1 cellular context compared by ENCODE assay signal in genomic region chr19:23395041-23395721, GRCh38.
TF ChIP-seq lines count a peak whose summit lies in the region.

Gene ZNF91 (minus strand): TSS chr19:23395471. CDS start chr19:23395354, 117 bp downstream.

TF ChIP-seq in HepG2, 621 proteins besides CTCF, POLR2A, EP300 and RAD21 (continued from another document and continues in another):
- TF ChIP-seq, protein P1, sequence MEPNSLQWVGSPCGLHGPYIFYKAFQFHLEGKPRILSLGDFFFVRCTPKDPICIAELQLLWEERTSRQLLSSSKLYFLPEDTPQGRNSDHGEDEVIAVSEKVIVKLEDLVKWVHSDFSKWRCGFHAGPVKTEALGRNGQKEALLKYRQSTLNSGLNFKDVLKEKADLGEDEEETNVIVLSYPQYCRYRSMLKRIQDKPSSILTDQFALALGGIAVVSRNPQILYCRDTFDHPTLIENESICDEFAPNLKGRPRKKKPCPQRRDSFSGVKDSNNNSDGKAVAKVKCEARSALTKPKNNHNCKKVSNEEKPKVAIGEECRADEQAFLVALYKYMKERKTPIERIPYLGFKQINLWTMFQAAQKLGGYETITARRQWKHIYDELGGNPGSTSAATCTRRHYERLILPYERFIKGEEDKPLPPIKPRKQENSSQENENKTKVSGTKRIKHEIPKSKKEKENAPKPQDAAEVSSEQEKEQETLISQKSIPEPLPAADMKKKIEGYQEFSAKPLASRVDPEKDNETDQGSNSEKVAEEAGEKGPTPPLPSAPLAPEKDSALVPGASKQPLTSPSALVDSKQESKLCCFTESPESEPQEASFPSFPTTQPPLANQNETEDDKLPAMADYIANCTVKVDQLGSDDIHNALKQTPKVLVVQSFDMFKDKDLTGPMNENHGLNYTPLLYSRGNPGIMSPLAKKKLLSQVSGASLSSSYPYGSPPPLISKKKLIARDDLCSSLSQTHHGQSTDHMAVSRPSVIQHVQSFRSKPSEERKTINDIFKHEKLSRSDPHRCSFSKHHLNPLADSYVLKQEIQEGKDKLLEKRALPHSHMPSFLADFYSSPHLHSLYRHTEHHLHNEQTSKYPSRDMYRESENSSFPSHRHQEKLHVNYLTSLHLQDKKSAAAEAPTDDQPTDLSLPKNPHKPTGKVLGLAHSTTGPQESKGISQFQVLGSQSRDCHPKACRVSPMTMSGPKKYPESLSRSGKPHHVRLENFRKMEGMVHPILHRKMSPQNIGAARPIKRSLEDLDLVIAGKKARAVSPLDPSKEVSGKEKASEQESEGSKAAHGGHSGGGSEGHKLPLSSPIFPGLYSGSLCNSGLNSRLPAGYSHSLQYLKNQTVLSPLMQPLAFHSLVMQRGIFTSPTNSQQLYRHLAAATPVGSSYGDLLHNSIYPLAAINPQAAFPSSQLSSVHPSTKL (CRISPR knock-in tag; IDR thresholded peaks at IDR 0.05) = peak; percentile 61; the same call in 1 of the 2 replicates
- TF ChIP-seq ZNF501 (CRISPR knock-in tag; IDR thresholded peaks at IDR 0.05) = peak; percentile 83
- 0 out of 2 replicates have a peak, but pooled peaks have one; percentile 50 for TF ChIP-seq ZNF160 (CRISPR knock-in tag; IDR thresholded peaks at IDR 0.05)
- peak; percentile 19; the same call in 1 of the 2 replicates for TF ChIP-seq SIX1 (CRISPR knock-in tag; IDR thresholded peaks at IDR 0.05; ENCODE audit: borderline replicate concordance)
- TF ChIP-seq CC2D1A (CRISPR knock-in tag; IDR thresholded peaks at IDR 0.05) = no peak
- TF ChIP-seq ZNF251 (CRISPR knock-in tag; IDR thresholded peaks at IDR 0.05) = 0 out of 2 replicates have a peak, but pooled peaks have one; percentile 80
- TF ChIP-seq ZBTB1 (CRISPR knock-in tag; IDR thresholded peaks at IDR 0.05; ENCODE audit: borderline replicate concordance) = no peak
- no peak for TF ChIP-seq EZH2 (conservative IDR thresholded peaks at IDR 0.05; ENCODE audit: low read depth, low read length)
- peak; percentile 94 for TF ChIP-seq EED (CRISPR knock-in tag; IDR thresholded peaks at IDR 0.05)
- 0 out of 2 replicates have a peak, but pooled peaks have one; percentile 43 for TF ChIP-seq ZNF879 (CRISPR knock-in tag; IDR thresholded peaks at IDR 0.05)
- peak; percentile 68; the same call in 1 of the 2 replicates for TF ChIP-seq IRF9 (CRISPR knock-in tag; IDR thresholded peaks at IDR 0.05; ENCODE audit: borderline replicate concordance)
- no peak for TF ChIP-seq TERF1 (CRISPR knock-in tag; IDR thresholded peaks at IDR 0.05)
- TF ChIP-seq, protein P2, sequence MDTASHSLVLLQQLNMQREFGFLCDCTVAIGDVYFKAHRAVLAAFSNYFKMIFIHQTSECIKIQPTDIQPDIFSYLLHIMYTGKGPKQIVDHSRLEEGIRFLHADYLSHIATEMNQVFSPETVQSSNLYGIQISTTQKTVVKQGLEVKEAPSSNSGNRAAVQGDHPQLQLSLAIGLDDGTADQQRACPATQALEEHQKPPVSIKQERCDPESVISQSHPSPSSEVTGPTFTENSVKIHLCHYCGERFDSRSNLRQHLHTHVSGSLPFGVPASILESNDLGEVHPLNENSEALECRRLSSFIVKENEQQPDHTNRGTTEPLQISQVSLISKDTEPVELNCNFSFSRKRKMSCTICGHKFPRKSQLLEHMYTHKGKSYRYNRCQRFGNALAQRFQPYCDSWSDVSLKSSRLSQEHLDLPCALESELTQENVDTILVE (CRISPR knock-in tag; IDR thresholded peaks at IDR 0.05) = peak; percentile 53; the same call in 1 of the 2 replicates
- TF ChIP-seq HINFP (CRISPR knock-in tag; IDR thresholded peaks at IDR 0.05; ENCODE audit: low read depth) = peak; percentile 53; the same call in 1 of the 2 replicates
- TF ChIP-seq ZNF138 (CRISPR knock-in tag; IDR thresholded peaks at IDR 0.05; ENCODE audit: low read depth) = no peak; the same call in 1 of the 2 replicates
- TF ChIP-seq JUND (CRISPR knock-in tag; IDR thresholded peaks at IDR 0.05) = no peak
- TF ChIP-seq, protein P3, sequence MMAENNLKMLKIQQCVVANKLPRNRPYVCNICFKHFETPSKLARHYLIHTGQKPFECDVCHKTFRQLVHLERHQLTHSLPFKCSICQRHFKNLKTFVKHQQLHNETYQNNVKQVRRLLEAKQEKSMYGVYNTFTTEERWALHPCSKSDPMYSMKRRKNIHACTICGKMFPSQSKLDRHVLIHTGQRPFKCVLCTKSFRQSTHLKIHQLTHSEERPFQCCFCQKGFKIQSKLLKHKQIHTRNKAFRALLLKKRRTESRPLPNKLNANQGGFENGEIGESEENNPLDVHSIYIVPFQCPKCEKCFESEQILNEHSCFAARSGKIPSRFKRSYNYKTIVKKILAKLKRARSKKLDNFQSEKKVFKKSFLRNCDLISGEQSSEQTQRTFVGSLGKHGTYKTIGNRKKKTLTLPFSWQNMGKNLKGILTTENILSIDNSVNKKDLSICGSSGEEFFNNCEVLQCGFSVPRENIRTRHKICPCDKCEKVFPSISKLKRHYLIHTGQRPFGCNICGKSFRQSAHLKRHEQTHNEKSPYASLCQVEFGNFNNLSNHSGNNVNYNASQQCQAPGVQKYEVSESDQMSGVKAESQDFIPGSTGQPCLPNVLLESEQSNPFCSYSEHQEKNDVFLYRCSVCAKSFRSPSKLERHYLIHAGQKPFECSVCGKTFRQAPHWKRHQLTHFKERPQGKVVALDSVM (CRISPR knock-in tag; IDR thresholded peaks at IDR 0.05) = 0 out of 2 replicates have a peak, but pooled peaks have one; percentile 9
- TF ChIP-seq ZNF772 (CRISPR knock-in tag; IDR thresholded peaks at IDR 0.05) = 0 out of 2 replicates have a peak, but pooled peaks have one; percentile 69
- TF ChIP-seq ATF1 (CRISPR knock-in tag; IDR thresholded peaks at IDR 0.05) = peak; percentile 52
- TF ChIP-seq, protein P4, sequence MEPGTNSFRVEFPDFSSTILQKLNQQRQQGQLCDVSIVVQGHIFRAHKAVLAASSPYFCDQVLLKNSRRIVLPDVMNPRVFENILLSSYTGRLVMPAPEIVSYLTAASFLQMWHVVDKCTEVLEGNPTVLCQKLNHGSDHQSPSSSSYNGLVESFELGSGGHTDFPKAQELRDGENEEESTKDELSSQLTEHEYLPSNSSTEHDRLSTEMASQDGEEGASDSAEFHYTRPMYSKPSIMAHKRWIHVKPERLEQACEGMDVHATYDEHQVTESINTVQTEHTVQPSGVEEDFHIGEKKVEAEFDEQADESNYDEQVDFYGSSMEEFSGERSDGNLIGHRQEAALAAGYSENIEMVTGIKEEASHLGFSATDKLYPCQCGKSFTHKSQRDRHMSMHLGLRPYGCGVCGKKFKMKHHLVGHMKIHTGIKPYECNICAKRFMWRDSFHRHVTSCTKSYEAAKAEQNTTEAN (CRISPR knock-in tag; conservative IDR thresholded peaks at IDR 0.05) = no peak
- peak; percentile 60; the same call in 1 of the 2 replicates for TF ChIP-seq DR1 (CRISPR knock-in tag; IDR thresholded peaks at IDR 0.05)
- TF ChIP-seq ZNF317 (CRISPR knock-in tag; IDR thresholded peaks at IDR 0.05) = no peak
- TF ChIP-seq, protein P5, sequence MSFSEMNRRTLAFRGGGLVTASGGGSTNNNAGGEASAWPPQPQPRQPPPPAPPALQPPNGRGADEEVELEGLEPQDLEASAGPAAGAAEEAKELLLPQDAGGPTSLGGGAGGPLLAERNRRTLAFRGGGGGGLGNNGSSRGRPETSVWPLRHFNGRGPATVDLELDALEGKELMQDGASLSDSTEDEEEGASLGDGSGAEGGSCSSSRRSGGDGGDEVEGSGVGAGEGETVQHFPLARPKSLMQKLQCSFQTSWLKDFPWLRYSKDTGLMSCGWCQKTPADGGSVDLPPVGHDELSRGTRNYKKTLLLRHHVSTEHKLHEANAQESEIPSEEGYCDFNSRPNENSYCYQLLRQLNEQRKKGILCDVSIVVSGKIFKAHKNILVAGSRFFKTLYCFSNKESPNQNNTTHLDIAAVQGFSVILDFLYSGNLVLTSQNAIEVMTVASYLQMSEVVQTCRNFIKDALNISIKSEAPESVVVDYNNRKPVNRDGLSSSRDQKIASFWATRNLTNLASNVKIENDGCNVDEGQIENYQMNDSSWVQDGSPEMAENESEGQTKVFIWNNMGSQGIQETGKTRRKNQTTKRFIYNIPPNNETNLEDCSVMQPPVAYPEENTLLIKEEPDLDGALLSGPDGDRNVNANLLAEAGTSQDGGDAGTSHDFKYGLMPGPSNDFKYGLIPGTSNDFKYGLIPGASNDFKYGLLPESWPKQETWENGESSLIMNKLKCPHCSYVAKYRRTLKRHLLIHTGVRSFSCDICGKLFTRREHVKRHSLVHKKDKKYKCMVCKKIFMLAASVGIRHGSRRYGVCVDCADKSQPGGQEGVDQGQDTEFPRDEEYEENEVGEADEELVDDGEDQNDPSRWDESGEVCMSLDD (CRISPR knock-in tag; IDR thresholded peaks at IDR 0.05; ENCODE audit: borderline replicate concordance) = no peak
- peak; percentile 89 for TF ChIP-seq ZMAT3 (CRISPR knock-in tag; conservative IDR thresholded peaks at IDR 0.05)
- TF ChIP-seq, protein P6, sequence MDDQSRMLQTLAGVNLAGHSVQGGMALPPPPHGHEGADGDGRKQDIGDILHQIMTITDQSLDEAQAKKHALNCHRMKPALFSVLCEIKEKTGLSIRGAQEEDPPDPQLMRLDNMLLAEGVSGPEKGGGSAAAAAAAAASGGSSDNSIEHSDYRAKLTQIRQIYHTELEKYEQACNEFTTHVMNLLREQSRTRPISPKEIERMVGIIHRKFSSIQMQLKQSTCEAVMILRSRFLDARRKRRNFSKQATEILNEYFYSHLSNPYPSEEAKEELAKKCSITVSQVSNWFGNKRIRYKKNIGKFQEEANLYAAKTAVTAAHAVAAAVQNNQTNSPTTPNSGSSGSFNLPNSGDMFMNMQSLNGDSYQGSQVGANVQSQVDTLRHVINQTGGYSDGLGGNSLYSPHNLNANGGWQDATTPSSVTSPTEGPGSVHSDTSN (CRISPR knock-in tag; IDR thresholded peaks at IDR 0.05; ENCODE audit: borderline replicate concordance) = peak; percentile 65; the same call in 1 of the 2 replicates
- TF ChIP-seq SUZ12 (IDR thresholded peaks at IDR 0.05; ENCODE audit: low read depth, low read length) = no peak
- TF ChIP-seq ZNF768 (CRISPR knock-in tag; IDR thresholded peaks at IDR 0.05) = peak; percentile 72; the same call in 1 of the 2 replicates
- TF ChIP-seq HDAC6 (IDR thresholded peaks at IDR 0.05; ENCODE audit: low read depth, low read length) = no peak
- TF ChIP-seq ZNF136 (CRISPR knock-in tag; IDR thresholded peaks at IDR 0.05; ENCODE audit: low read depth) = no peak
- TF ChIP-seq NCOR1 (IDR thresholded peaks at IDR 0.05; ENCODE audit: borderline replicate concordance, low read length) = no peak; the same call in 1 of the 2 replicates
- TF ChIP-seq FOXA1 (IDR thresholded peaks at IDR 0.05) = no peak
- 0 out of 2 replicates have a peak, but pooled peaks have one; percentile 6 for TF ChIP-seq FOXA1 (CRISPR knock-in tag; IDR thresholded peaks at IDR 0.05)
- TF ChIP-seq, protein P7, sequence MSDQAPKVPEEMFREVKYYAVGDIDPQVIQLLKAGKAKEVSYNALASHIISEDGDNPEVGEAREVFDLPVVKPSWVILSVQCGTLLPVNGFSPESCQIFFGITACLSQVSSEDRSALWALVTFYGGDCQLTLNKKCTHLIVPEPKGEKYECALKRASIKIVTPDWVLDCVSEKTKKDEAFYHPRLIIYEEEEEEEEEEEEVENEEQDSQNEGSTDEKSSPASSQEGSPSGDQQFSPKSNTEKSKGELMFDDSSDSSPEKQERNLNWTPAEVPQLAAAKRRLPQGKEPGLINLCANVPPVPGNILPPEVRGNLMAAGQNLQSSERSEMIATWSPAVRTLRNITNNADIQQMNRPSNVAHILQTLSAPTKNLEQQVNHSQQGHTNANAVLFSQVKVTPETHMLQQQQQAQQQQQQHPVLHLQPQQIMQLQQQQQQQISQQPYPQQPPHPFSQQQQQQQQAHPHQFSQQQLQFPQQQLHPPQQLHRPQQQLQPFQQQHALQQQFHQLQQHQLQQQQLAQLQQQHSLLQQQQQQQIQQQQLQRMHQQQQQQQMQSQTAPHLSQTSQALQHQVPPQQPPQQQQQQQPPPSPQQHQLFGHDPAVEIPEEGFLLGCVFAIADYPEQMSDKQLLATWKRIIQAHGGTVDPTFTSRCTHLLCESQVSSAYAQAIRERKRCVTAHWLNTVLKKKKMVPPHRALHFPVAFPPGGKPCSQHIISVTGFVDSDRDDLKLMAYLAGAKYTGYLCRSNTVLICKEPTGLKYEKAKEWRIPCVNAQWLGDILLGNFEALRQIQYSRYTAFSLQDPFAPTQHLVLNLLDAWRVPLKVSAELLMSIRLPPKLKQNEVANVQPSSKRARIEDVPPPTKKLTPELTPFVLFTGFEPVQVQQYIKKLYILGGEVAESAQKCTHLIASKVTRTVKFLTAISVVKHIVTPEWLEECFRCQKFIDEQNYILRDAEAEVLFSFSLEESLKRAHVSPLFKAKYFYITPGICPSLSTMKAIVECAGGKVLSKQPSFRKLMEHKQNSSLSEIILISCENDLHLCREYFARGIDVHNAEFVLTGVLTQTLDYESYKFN (CRISPR knock-in tag; conservative IDR thresholded peaks at IDR 0.05) = no peak
